ENCODE assay signal across 26 cellular contexts in the genomic region with DNA sequence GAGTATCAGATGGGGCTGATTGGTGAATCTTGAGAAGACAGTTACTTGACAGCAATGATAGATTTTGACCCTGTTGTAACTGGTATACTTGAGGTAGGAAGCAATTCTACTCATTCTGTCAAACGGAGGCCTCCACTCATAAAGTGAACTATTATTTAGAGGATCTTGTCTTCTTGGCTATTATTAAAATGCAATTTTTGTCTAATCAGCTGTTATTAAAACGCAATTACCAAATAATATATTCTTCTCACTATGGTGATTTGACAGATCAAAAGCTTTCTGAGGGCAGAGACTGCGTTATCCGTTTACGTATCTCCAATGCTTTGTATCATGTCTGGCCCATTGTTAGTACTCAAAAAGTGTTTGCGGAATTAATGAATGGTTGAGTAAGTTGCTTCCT.
"Had no signal": no experiment of that assay in that cellular context is flagged by ENCODE, and none has a peak within 500 bp of the region (broad histone marks: within the 10 kb centered on the region; RNA-seq: fewer than 3 reads in every experiment).

No MANE protein-coding gene starts in this region.

- H3K36me3 ChIP-seq: left ventricle myocardium inferior, ovary, right atrium auricular region, stomach, thyroid gland, transverse colon, upper lobe of left lung, vagina had no signal

- H3K27ac ChIP-seq: left ventricle myocardium inferior, ovary, right atrium auricular region, skin epidermis, stomach, testis, thyroid gland, transverse colon, upper lobe of left lung, vagina had no signal

- H3K4me1 ChIP-seq: left ventricle myocardium inferior, right atrium auricular region, stomach, testis, thyroid gland, transverse colon, upper lobe of left lung, vagina had no signal

- H3K4me3 ChIP-seq: left ventricle myocardium inferior, lung, ovary, right atrium auricular region, skin epidermis, stomach, testis, thyroid gland, transverse colon, upper lobe of left lung, vagina had no signal

- DNase-seq: hypothalamus; immature natural killer cell; kidney; left ventricle myocardium inferior; mesendoderm; naive B cell; natural killer cell; nephron progenitor cell; ovary; stimulated activated CD4-positive, alpha-beta T cell treated with anti-CD3 and anti-CD28 coated beads, Interleukin-12 subunit alpha, Interleukin-12 subunit beta, amount 100 ng/mL, for 4 hours; stimulated activated CD4-positive, alpha-beta T cell treated with anti-CD3 and anti-CD28 coated beads, Interleukin-15, amount 100 ng/mL, for 24 hours; stimulated activated CD4-positive, alpha-beta T cell treated with anti-CD3 and anti-CD28 coated beads, Interleukin-2, amount 100 ng/mL, for 24 hours; stimulated activated CD4-positive, alpha-beta T cell treated with anti-CD3 and anti-CD28 coated beads, Interleukin-4, amount 100 ng/mL, for 1 hour; stimulated activated naive B cell treated with anti-CD40 and anti-IgM and Interleukin-4, amounts not matched to agents 10 μg/mL and 1 μg/mL and 100 μg/mL, for 72 hours; stimulated activated naive CD8-positive, alpha-beta T cell treated with anti-CD3 and anti-CD28 coated beads, Interleukin-15, Interleukin-2, amounts not matched to agents 100 U/mL and 50 U/mL, for 24 hours; stomach; testis; thyroid gland; transverse colon; upper lobe of left lung had no signal

- FAIRE-seq: islet of Langerhans, kidney had no signal

- H3K27me3 ChIP-seq: ovary, right atrium auricular region, stomach, testis, thyroid gland, transverse colon, upper lobe of left lung, vagina had no signal

- H3K9me3 ChIP-seq: ovary, right atrium auricular region, testis, thyroid gland, transverse colon, upper lobe of left lung, vagina had no signal

- ATAC-seq: natural killer cell; sciatic nerve; stimulated activated naive B cell treated with anti-CD40 and anti-IgM and Interleukin-4, amounts not matched to agents 10 μg/mL and 1 μg/mL and 100 μg/mL, for 72 hours; stimulated activated naive CD8-positive, alpha-beta T cell treated with anti-CD3 and anti-CD28 coated beads, Interleukin-15, Interleukin-2, amounts not matched to agents 100 U/mL and 50 U/mL, for 24 hours had no signal
